7 cellular contexts compared by ENCODE assay signal in the genomic region with DNA sequence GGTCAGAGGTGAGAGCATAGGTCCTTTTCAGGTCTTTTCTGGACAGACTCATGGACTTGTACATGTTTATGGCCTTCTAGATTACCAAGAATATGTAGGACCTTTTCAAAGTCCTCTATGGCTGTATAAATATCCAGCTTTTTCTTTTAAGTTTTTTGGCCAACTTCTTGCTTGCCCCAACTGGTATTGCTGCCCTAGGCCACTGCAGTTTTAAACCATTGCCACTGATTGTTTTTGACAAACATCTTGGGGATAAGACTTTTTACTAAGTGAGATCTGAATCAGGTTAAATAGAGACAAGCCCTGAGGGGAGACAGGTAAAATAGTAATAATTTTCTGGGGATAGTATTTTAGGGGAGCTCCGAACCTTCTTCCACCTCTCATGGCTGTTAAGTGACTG.
"Had no signal": no experiment of that assay in that cellular context is flagged by ENCODE, and none has a peak within 500 bp of the region (broad histone marks: within the 10 kb centered on the region; RNA-seq: fewer than 3 reads in every experiment).

No MANE protein-coding gene starts in this region.

- H2AFZ ChIP-seq: GM23338 had no signal

- H3K4me3 ChIP-seq: GM23338 had no signal

- DNase-seq: H9, HCEC 1CT had no signal

- H3K4me3 Mint-ChIP-seq: GM23338, H9 had no signal

- H3K4me2 ChIP-seq: GM23338 had no signal

- FAIRE-seq: H1, H54, HTR-8/SVneo had no signal

- ATAC-seq: GM23338 had no signal

- H3K4me1 Mint-ChIP-seq: GM23338, IgD-negative memory B cell had no signal

- H3K27ac Mint-ChIP-seq: GM23338, H9, IgD-negative memory B cell had no signal

- H3K27me3 Mint-ChIP-seq: IgD-negative memory B cell had no signal
